ENCODE assay signal across 8 cellular contexts in genomic region chr9:71911061-71911907, GRCh38. TPM values are rescaled to one million over a fixed set of nuclear protein-coding genes. Genes with fewer than 3 reads are reported as not detected.
DNase-seq lines count a peak whose midpoint lies in the region; ATAC-seq and TF ChIP-seq lines count a peak whose summit lies in the region.

ABHD17B (minus strand) TSS chr9:71911193; CDS start chr9:71875080, 36,113 bp downstream.
C9orf85 (plus strand) TSS chr9:71911639; CDS start chr9:71911735, 96 bp downstream.

- TF ChIP-seq CTCF in WERI-Rb-1 (IDR thresholded peaks at IDR 0.05; ENCODE audit: low read depth, low read length): no peak
- TF ChIP-seq CTCF in mammary epithelial cell (conservative IDR thresholded peaks at IDR 0.05 in 1 of 2, IDR thresholded peaks at IDR 0.05 in 1 of 2; ENCODE audit: extremely low read depth in 1 of 2, insufficient read depth in 1 of 2, low read depth in 1 of 2, low read length in 2 of 2): no peak

- H3K36me3 ChIP-seq in ACC112 (ENCODE audit: insufficient read depth, low read length) (no peaks in the 10 kb centered on the region), WERI-Rb-1 (peaks cover 12% of the 10 kb centered on the region), mammary epithelial cell (ENCODE audit: insufficient read depth, low read length) (no peaks in the 10 kb centered on the region), skeletal muscle tissue (ENCODE audit: control insufficient read depth in 3 of 3, insufficient read depth in 3 of 3, low read length in 3 of 3) (no peaks in the 10 kb centered on the region)

- BruUV-seq in mammary epithelial cell (replicated peaks; lab: Mats Ljungman, UMichigan): no TSS peak

- H2AFZ ChIP-seq in ACC112 (ENCODE audit: low read length, unreplicated experiment) (peak within 1 kb of the TSS; percentile 68), mammary epithelial cell (ENCODE audit: low read depth, low read length) (peak within 1 kb of the TSS; percentile 87)

- intact Hi-C loops in mammary epithelial cell (cut with micrococcal nuclease): loop anchor here (1.0 to 5.0 kb wide), 5 partner anchors 18 to 229 kb away; no protein-coding TSS in a partner anchor

- ATAC-seq in GM18870 (IDR thresholded peaks at IDR 0.05; ENCODE audit: unreplicated experiment): peak; percentile 96
- peak; percentile 93 for ATAC-seq in HG03135 (IDR thresholded peaks at IDR 0.05; ENCODE audit: unreplicated experiment)

- no peaks in the 10 kb centered on the region for H4K20me1 ChIP-seq in mammary epithelial cell (ENCODE audit: insufficient read depth, low read length)

- CTCF ChIA-PET in mammary epithelial cell (lab: Charles Lee; ENCODE audit: low non-redundant PET): interaction anchor here (0.6 kb wide), 2 partner anchors 35 to 115 kb away, joined by 4 to 5 read pairs; no protein-coding TSS in a partner anchor

- H3K27ac ChIP-seq in ACC112 (ENCODE audit: low read depth, low read length): peak within 1 kb of the TSS; percentile 80
- peak within 1 kb of the TSS; percentile 94 for H3K27ac ChIP-seq in WERI-Rb-1
- H3K27ac ChIP-seq in mammary epithelial cell (ENCODE audit: insufficient read depth, low read depth, low read length): peak within 1 kb of the TSS; percentile 63
- H3K27ac ChIP-seq in skeletal muscle tissue (ENCODE audit: low read depth, low read length): peak within 1 kb of the TSS; percentile 90

- H3K9me3 ChIP-seq in WERI-Rb-1 (ENCODE audit: severe bottlenecking) (no peaks in the 10 kb centered on the region), mammary epithelial cell (replicated peaks; ENCODE audit: insufficient read depth, low read length) (no peaks in the 10 kb centered on the region), iPS-18c (ENCODE audit: control insufficient read depth, insufficient read depth, low read length) (no peaks in the 10 kb centered on the region), skeletal muscle tissue (ENCODE audit: control insufficient read depth in 3 of 3, low read length in 3 of 3) (no peaks in the 10 kb centered on the region)

- H3K4me2 ChIP-seq in mammary epithelial cell (ENCODE audit: insufficient read depth, low read depth, low read length): peak within 1 kb of the TSS; percentile 81

- peaks cover 87% of the 10 kb centered on the region for H3K79me2 ChIP-seq in ACC112 (ENCODE audit: control insufficient read depth, insufficient read depth, low read length, unreplicated experiment)
- peaks cover 93% of the 10 kb centered on the region for H3K79me2 ChIP-seq in mammary epithelial cell (ENCODE audit: insufficient read depth, low read length)

- H3K4me3 ChIP-seq in ACC112 (ENCODE audit: low read depth, low read length) (peak within 1 kb of the TSS; percentile 92), WERI-Rb-1 (ENCODE audit: low read depth, low read length) (peak within 1 kb of the TSS; percentile 98), mammary epithelial cell (replicated peaks in 1 of 3; ENCODE audit: insufficient read depth in 1 of 3, low read depth in 2 of 3, low read length in 3 of 3) (peak within 1 kb of the TSS; percentile 79 to 84 (median 80)), iPS-18c (ENCODE audit: insufficient read depth, low read depth, low read length) (peak within 1 kb of the TSS; percentile 95), skeletal muscle tissue (ENCODE audit: low read length in 3 of 3) (peak within 1 kb of the TSS; percentile 91 to 98 (median 96))

- H3K4me1 ChIP-seq in ACC112 (ENCODE audit: control insufficient read depth, insufficient read depth, low read length, unreplicated experiment): peaks cover 20% of the 10 kb centered on the region
- peaks cover 13% of the 10 kb centered on the region for H3K4me1 ChIP-seq in mammary epithelial cell (ENCODE audit: insufficient read depth, low read length)
- peaks cover 5 to 31% (median 11%) of the 10 kb centered on the region in 3 donors for H3K4me1 ChIP-seq in skeletal muscle tissue (ENCODE audit: control insufficient read depth in 3 of 3, insufficient read depth in 3 of 3, low read length in 3 of 3)

- dilution Hi-C loops in mammary epithelial cell (cut with HindIII; ENCODE audit: low sequenced_read_pairs): no loop called here

- 0% methylated on average over 19 of the region's 45 CpGs for WGBS in mammary epithelial cell (ENCODE audit: low coverage, missing lambda C conversion rate)

- H3K9ac ChIP-seq in mammary epithelial cell (ENCODE audit: insufficient read depth, low read length) (peak within 1 kb of the TSS; percentile 73), skeletal muscle tissue (ENCODE audit: low read depth in 1 of 3, low read length in 3 of 3) (peak within 1 kb of the TSS; percentile 90 to 93 (median 93))

- H3K27me3 ChIP-seq in ACC112 (ENCODE audit: insufficient read depth, low read length): no peaks in the 10 kb centered on the region
- H3K27me3 ChIP-seq in WERI-Rb-1 (ENCODE audit: insufficient read depth, low read depth, severe bottlenecking): no peaks in the 10 kb centered on the region
- no peaks in the 10 kb centered on the region for H3K27me3 ChIP-seq in mammary epithelial cell (ENCODE audit: insufficient read depth, low read length)
- H3K27me3 ChIP-seq in skeletal muscle tissue (ENCODE audit: control insufficient read depth in 3 of 3, insufficient read depth in 3 of 3, low read length in 3 of 3): no peaks in the 10 kb centered on the region

- DNase-seq in NCI-H2196 treated with DMSO at 0.1 percent for 48 hours (lab: John Stamatoyannopoulos, UW; ENCODE audit: unreplicated experiment): peak; percentile 98
- DNase-seq in WERI-Rb-1: peak; percentile 99
- peak; percentile 100 for DNase-seq in mammary epithelial cell

- in situ Hi-C loops in mammary epithelial cell (cut with MboI; ENCODE audit: low sequenced_read_pairs in 2 of 2): no loop called here

RNA-seq across cellular contexts. Expression of gene ABHD17B, which starts in this region (rescaled TPM):
- total RNA-seq in mammary epithelial cell (10 to 100 TPM; 13.2 to 26.8 TPM), skeletal muscle tissue (57.4 TPM)
- 10.0 TPM for polyA plus RNA-seq in mammary epithelial cell
- 8.5 TPM for polyA minus RNA-seq in mammary epithelial cell

RNA-seq across cellular contexts. Expression of gene C9orf85, which starts in this region (rescaled TPM):
- total RNA-seq in mammary epithelial cell (10 to 100 TPM; 13.7 to 20.4 TPM), skeletal muscle tissue (18.3 TPM)
- 11.2 TPM for polyA plus RNA-seq in mammary epithelial cell
- not detected for polyA minus RNA-seq in mammary epithelial cell

Comparison
In these comparisons a context has a peak if more than half of its experiments do, and no peak if none do; other contexts are left out.
1. Peak in every context shown above with its lines: DNase-seq, ATAC-seq, H3K4me3 ChIP-seq and H3K27ac ChIP-seq.